In the genomic region with DNA sequence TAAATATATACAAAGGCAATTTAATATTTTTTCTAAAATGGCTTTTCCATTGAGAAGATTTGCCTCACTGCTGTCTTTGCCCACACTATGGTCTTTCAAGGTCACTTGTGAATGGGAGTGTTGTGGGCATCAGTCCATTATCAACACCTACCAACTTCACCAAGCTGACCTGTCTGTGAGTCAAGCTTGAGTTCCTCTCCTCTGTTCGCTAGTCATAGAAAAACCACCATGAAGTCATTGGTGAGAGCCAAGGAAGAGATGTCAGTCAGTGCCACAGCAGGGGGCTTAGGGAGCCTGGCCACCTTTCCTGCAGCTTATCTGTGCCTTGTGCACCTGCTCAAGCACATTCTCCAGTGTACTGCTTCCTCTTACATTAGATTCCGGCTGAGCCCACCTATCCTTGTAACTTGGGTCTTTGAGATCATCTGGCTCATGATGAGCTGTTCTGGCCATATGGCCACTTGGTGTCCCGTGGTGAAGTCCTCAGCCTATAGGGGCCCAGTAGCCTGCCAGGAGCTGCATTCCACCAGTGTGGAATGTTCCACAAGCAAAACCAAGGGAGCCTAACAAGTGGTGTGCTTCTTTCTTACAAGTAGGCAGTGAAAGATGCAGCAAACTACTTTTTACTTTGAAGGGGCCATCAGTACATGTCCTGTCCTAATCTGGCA, we compare ENCODE assay signal across 14 cellular contexts.
DNase-seq lines count a peak whose midpoint lies in the region; ATAC-seq and TF ChIP-seq lines count a peak whose summit lies in the region.
"Had no signal": no experiment of that assay in that cellular context is flagged by ENCODE, and none has a peak within 500 bp of the region (broad histone marks: within the 10 kb centered on the region; RNA-seq: fewer than 3 reads in every experiment).

No MANE protein-coding gene starts in this region.

- H3K4me3 ChIP-seq in breast epithelium = no peak overlapping the region
- H3K4me3 ChIP-seq: thoracic aorta had no signal

- BruUV-seq in MCF 10A (replicated peaks; lab: Mats Ljungman, UMichigan) = no TSS peak

- H3K36me3 Mint-ChIP-seq in MCF 10A (ENCODE audit: insufficient read depth, unreplicated experiment) = no peaks in the 10 kb centered on the region
- H3K36me3 Mint-ChIP-seq: brain had no signal

- DNase-seq in MCF 10A (ENCODE audit: unreplicated experiment) = peak; percentile 69
- DNase-seq in breast epithelium (ENCODE audit: low spot score in 2 of 2) = no peak
- DNase-seq in RKO (ENCODE audit: low spot score) = peak; percentile 59
- no peak for DNase-seq in iPS-NIHi11 (ENCODE audit: low spot score)
- DNase-seq in cortex of kidney (lab: John Stamatoyannopoulos, UW) = no peak
- no peak for DNase-seq in NCI-H82 treated with DMSO at 0.1 percent for 48 hours (lab: John Stamatoyannopoulos, UW; ENCODE audit: unreplicated experiment)
- no peak for DNase-seq in G401 (ENCODE audit: low spot score)
- DNase-seq: activated CD4-positive, alpha-beta T cell treated with anti-CD3 and anti-CD28 coated beads, Interleukin-2, amount 50 U/mL, for 48 hours; erythroblast; nucleus accumbens; T-helper 2 cell had no signal

- H3K27ac ChIP-seq in breast epithelium = no peak overlapping the region
- H3K27ac ChIP-seq: thoracic aorta had no signal

- TF ChIP-seq CTCF in MCF 10A (IDR thresholded peaks at IDR 0.05; ENCODE audit: unreplicated experiment) (no peak), breast epithelium (IDR thresholded peaks at IDR 0.05) (no peak)

- peak; percentile 29 for ATAC-seq in esophagus mucosa

- no peak overlapping the region for H3K4me3 Mint-ChIP-seq in MCF 10A (ENCODE audit: unreplicated experiment)
- H3K4me3 Mint-ChIP-seq: brain had no signal

- H3K27me3 ChIP-seq in breast epithelium = no peaks in the 10 kb centered on the region

- H3K4me1 Mint-ChIP-seq in MCF 10A (ENCODE audit: insufficient read depth, unreplicated experiment) = peaks cover 20% of the 10 kb centered on the region

- in situ Hi-C loops in G401 (cut with HindIII; ENCODE audit: low sequenced_read_pairs) = no loop called here

- no peak for TF ChIP-seq POLR2A in breast epithelium (IDR thresholded peaks at IDR 0.05)

- CTCF ChIA-PET in MCF 10A (lab: Yijun Ruan, JAX) = interaction anchor here (0.5 to 0.8 kb wide), 3 partner anchors 10 to 148 kb away, joined by 3 to 4 read pairs (median 3); no protein-coding TSS in a partner anchor

- POLR2A ChIA-PET in MCF 10A (lab: Yijun Ruan, JAX) = no interaction called here

- no peaks in the 10 kb centered on the region for H3K27me3 Mint-ChIP-seq in MCF 10A (ENCODE audit: insufficient read depth, unreplicated experiment)

- H3K9me3 Mint-ChIP-seq in MCF 10A (ENCODE audit: unreplicated experiment) = no peaks in the 10 kb centered on the region

- no peaks in the 10 kb centered on the region for H3K36me3 ChIP-seq in breast epithelium
- H3K36me3 ChIP-seq: thoracic aorta had no signal

- peaks cover 0 to 4% of the 10 kb centered on the region in 2 donors for H3K9me3 ChIP-seq in breast epithelium
- H3K9me3 ChIP-seq: thoracic aorta had no signal

- no peak overlapping the region for H3K27ac Mint-ChIP-seq in MCF 10A (ENCODE audit: low read depth, unreplicated experiment)
- H3K27ac Mint-ChIP-seq: brain had no signal

- intact Hi-C loops in MCF 10A (cut with micrococcal nuclease) (no loop called here), breast epithelium (cut with DNase I; ENCODE audit: low total_unique reads) (no loop called here)

- H3K4me1 ChIP-seq in breast epithelium = no peaks in the 10 kb centered on the region

Comparison
In these comparisons a context has a peak if more than half of its experiments do, and no peak if none do; other contexts are left out.
1. DNase-seq: peak in MCF 10A (single experiment) and RKO (single experiment); none in breast epithelium (0 of 2), iPS-NIHi11 (single experiment), cortex of kidney (single experiment), NCI-H82 treated with DMSO at 0.1 percent for 48 hours (single experiment) and G401 (single experiment).